In genomic region chr10:9331583-9332008, GRCh38 we compare ENCODE assay signal across 8 cellular contexts.
DNase-seq lines count a peak whose midpoint lies in the region; ATAC-seq and TF ChIP-seq lines count a peak whose summit lies in the region.

No MANE protein-coding gene starts in this region.

- no peak overlapping the region for H3K4me3 ChIP-seq in fibroblast of lung (replicated peaks in 1 of 4; ENCODE audit: control extremely low read depth in 1 of 4, insufficient read depth in 1 of 4, low read depth in 3 of 4, low read length in 4 of 4)

- no peaks in the 10 kb centered on the region for H3K4me1 ChIP-seq in fibroblast of lung (ENCODE audit: control insufficient read depth, extremely low read depth, insufficient read depth, low read length)

- no peaks in the 10 kb centered on the region for H3K36me3 ChIP-seq in fibroblast of lung (ENCODE audit: control insufficient read depth, insufficient read depth, low read length)

- no peak overlapping the region for H3K27ac ChIP-seq in fibroblast of lung (ENCODE audit: insufficient read depth, low read length)

- no peak overlapping the region for H3K4me2 ChIP-seq in fibroblast of lung (ENCODE audit: extremely low read depth, insufficient read depth, low read length)

- ATAC-seq in GM19023 (IDR thresholded peaks at IDR 0.05; ENCODE audit: unreplicated experiment) = peak; percentile 52
- ATAC-seq in HG03575 (IDR thresholded peaks at IDR 0.05; ENCODE audit: extremely low read depth, insufficient number of reproducible peaks, low FRiP score, unreplicated experiment) = peak; percentile 62

- in situ Hi-C loops in Caki2 (cut with HindIII; ENCODE audit: low pct_unique_long_range_greater_than_20kb, low sequenced_read_pairs) = no loop called here

- no peaks in the 10 kb centered on the region for H3K27me3 ChIP-seq in fibroblast of lung (ENCODE audit: control insufficient read depth, insufficient read depth, low read length)

- H3K9ac ChIP-seq in fibroblast of lung (ENCODE audit: insufficient read depth, low read length) = no peak overlapping the region

- H2AFZ ChIP-seq in fibroblast of lung (ENCODE audit: low read length) = no peak overlapping the region

- H4K20me1 ChIP-seq in fibroblast of lung (ENCODE audit: control insufficient read depth, extremely low read depth, insufficient read depth, low read length) = no peaks in the 10 kb centered on the region

- DNase-seq in Caki2 (ENCODE audit: low read depth) (peak; percentile 15), SHP77 treated with DMSO at 0.1 percent for 48 hours (lab: John Stamatoyannopoulos, UW) (peak; percentile 37), fibroblast of lung (ENCODE audit: low read depth in 2 of 2) (peak; percentile 45 to 83), non-pigmented ciliary epithelial cell (ENCODE audit: low read depth) (peak; percentile 18), mesenteric fat pad (ENCODE audit: low spot score) (no peak)
- DNase-seq in activated naive CD4-positive, alpha-beta T cell treated with anti-CD3 and anti-CD28 coated beads, Interleukin-2, amount 50 U/mL, for 16 hours = no peak

- H3K79me2 ChIP-seq in fibroblast of lung (ENCODE audit: control insufficient read depth, insufficient read depth, low read length) = no peaks in the 10 kb centered on the region

- H3K9me3 ChIP-seq in fibroblast of lung (ENCODE audit: control insufficient read depth, insufficient read depth, low read depth, low read length) = no peaks in the 10 kb centered on the region

- TF ChIP-seq CTCF in fibroblast of lung (conservative IDR thresholded peaks at IDR 0.05 in 1 of 2, IDR thresholded peaks at IDR 0.05 in 1 of 2; ENCODE audit: low read depth in 1 of 2, low read length in 2 of 2) = peak; percentile 48 to 73

Comparison
In these comparisons a context has a peak if more than half of its experiments do, and no peak if none do; other contexts are left out.
1. DNase-seq: peak in Caki2 (single experiment), SHP77 treated with DMSO at 0.1 percent for 48 hours (single experiment), fibroblast of lung (2 of 2) and non-pigmented ciliary epithelial cell (single experiment); none in mesenteric fat pad (single experiment) and activated naive CD4-positive, alpha-beta T cell treated with anti-CD3 and anti-CD28 coated beads, Interleukin-2, amount 50 U/mL, for 16 hours (single experiment).